Comparison of ENCODE assay signal across 20 cellular contexts in the genomic region with DNA sequence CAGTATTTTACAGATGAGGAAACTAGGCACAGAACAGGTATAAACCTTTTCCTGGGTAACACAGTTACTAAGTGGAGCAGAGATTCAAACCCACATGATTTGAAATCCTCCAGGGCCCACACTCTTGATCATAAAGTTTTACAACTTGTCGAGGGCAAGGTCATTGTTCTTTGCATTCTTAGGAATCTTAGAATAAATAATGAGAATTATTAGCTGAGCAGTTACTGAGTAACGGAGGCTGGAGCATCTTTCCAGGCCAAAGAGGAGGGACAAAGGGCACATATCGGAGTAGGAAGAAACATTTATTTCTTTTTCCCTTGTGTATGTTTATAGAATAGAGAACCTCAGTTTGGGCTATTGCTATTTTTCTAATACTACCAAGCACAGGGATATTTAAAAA. TPM values are rescaled to one million over a fixed set of nuclear protein-coding genes. Genes with fewer than 3 reads are reported as not detected.
DNase-seq lines count a peak whose midpoint lies in the region; TF ChIP-seq lines count a peak whose summit lies in the region.
"Had no signal": no experiment of that assay in that cellular context is flagged by ENCODE, and none has a peak within 500 bp of the region (broad histone marks: within the 10 kb centered on the region; RNA-seq: fewer than 3 reads in every experiment).

No MANE protein-coding gene starts in this region.

- in situ Hi-C loops in Caki2 (cut with HindIII; ENCODE audit: low pct_unique_long_range_greater_than_20kb, low sequenced_read_pairs), result no loop called here

- H3K4me3 Mint-ChIP-seq in nephron progenitor cell, result peak overlapping the region; percentile 26
- H3K4me3 Mint-ChIP-seq: activated T-helper 17 cell treated with anti-CD3 and anti-CD28 coated beads, Interleukin-2, amount 50 U/mL, for 72 hours; central memory CD8-positive, alpha-beta T cell; endodermal cell; IgD-negative memory B cell; memory B cell; stimulated activated naive CD8-positive, alpha-beta T cell treated with anti-CD3 and anti-CD28 coated beads, Interleukin-15, Interleukin-2, amounts not matched to agents 100 ng/mL and 50 ng/mL, for 24 hours had no signal

- no peak overlapping the region for H3K4me3 ChIP-seq in SJCRH30

- H3K27ac Mint-ChIP-seq in nephron progenitor cell, result no peak overlapping the region
- H3K27ac Mint-ChIP-seq: activated T-helper 17 cell treated with anti-CD3 and anti-CD28 coated beads, Interleukin-2, amount 50 U/mL, for 72 hours; endodermal cell; IgD-negative memory B cell; memory B cell; stimulated activated naive CD8-positive, alpha-beta T cell treated with anti-CD3 and anti-CD28 coated beads, Interleukin-15, Interleukin-2, amounts not matched to agents 100 ng/mL and 50 ng/mL, for 24 hours had no signal

- TF ChIP-seq CTCF in nephron progenitor cell (IDR thresholded peaks at IDR 0.05), result no peak

- peak overlapping the region; percentile 93 for H3K27ac ChIP-seq in SJCRH30

- H3K4me1 Mint-ChIP-seq in nephron progenitor cell, result peaks cover 48% of the 10 kb centered on the region
- H3K4me1 Mint-ChIP-seq: memory B cell had no signal

- H3K27me3 ChIP-seq in SJCRH30, result no peaks in the 10 kb centered on the region

- H3K36me3 ChIP-seq in SJCRH30, result no peaks in the 10 kb centered on the region

- TF ChIP-seq POLR2A in erythroblast (IDR thresholded peaks at IDR 0.05; ENCODE audit: low read length), result no peak

- H3K27me3 Mint-ChIP-seq in nephron progenitor cell (ENCODE audit: low read depth, poor library complexity), result peaks cover 5% of the 10 kb centered on the region
- H3K27me3 Mint-ChIP-seq: activated T-helper 17 cell treated with anti-CD3 and anti-CD28 coated beads, Interleukin-2, amount 50 U/mL, for 72 hours; central memory CD8-positive, alpha-beta T cell; IgD-negative memory B cell; memory B cell; stimulated activated naive CD8-positive, alpha-beta T cell treated with anti-CD3 and anti-CD28 coated beads, Interleukin-15, Interleukin-2, amounts not matched to agents 100 ng/mL and 50 ng/mL, for 24 hours had no signal

- H3K4me1 ChIP-seq in SJCRH30, result peaks cover 56% of the 10 kb centered on the region

- H3K36me3 Mint-ChIP-seq in nephron progenitor cell (ENCODE audit: low read depth), result peaks cover 57% of the 10 kb centered on the region

- DNase-seq in Caki2 (ENCODE audit: low read depth) (peak; percentile 57), SJCRH30 (no peak), fibroblast of gingiva (ENCODE audit: low read depth) (peak; percentile 30), nephron progenitor cell (no peak), erythroblast (lab: John Stamatoyannopoulos, UW) (no peak), DMS153 treated with DMSO at 0.1 percent for 48 hours (lab: John Stamatoyannopoulos, UW; ENCODE audit: unreplicated experiment) (no peak), SW480 (ENCODE audit: low spot score) (no peak), RKO (ENCODE audit: low spot score) (no peak)
- DNase-seq: activated CD4-positive, CD25-positive, alpha-beta regulatory T cell treated with anti-CD3 and anti-CD28 coated beads, Interleukin-2, amount 50 U/mL, for 72 hours; endodermal cell; NCI-H187 treated with DMSO at 0.1 percent for 48 hours; NCI-H510A; SIG-M5; stimulated activated CD4-positive, alpha-beta T cell treated with anti-CD3 and anti-CD28 coated beads, Interleukin-15, amount 100 ng/mL, for 24 hours; T-helper 9 cell had no signal

- H3K9me3 ChIP-seq in SJCRH30 (replicated peaks), result no peaks in the 10 kb centered on the region

- H3K9me3 Mint-ChIP-seq in nephron progenitor cell, result peaks cover 23% of the 10 kb centered on the region
- H3K9me3 Mint-ChIP-seq: activated T-helper 17 cell treated with anti-CD3 and anti-CD28 coated beads, Interleukin-2, amount 50 U/mL, for 72 hours; central memory CD8-positive, alpha-beta T cell; endodermal cell; IgD-negative memory B cell; memory B cell; stimulated activated naive CD8-positive, alpha-beta T cell treated with anti-CD3 and anti-CD28 coated beads, Interleukin-15, Interleukin-2, amounts not matched to agents 100 ng/mL and 50 ng/mL, for 24 hours had no signal

RNA-seq across cellular contexts. Expression of a gene that starts 27.1 kb away (rescaled TPM):
- total RNA-seq in Caki2 (2014; rRNA removed; shearing (Covaris generic); ENCODE audit: low replicate concordance), result 9.1 and 12.0 TPM in 2 replicates
- total RNA-seq in SJCRH30 (2014; rRNA removed; shearing (Covaris generic)), result 99.3 and 103 TPM in 2 replicates

Comparison
In these comparisons a context has a peak if more than half of its experiments do, and no peak if none do; other contexts are left out.
1. DNase-seq: peak in Caki2 (single experiment) and fibroblast of gingiva (single experiment); none in SJCRH30 (0 of 2), nephron progenitor cell (single experiment), erythroblast (0 of 2), DMS153 treated with DMSO at 0.1 percent for 48 hours (single experiment), SW480 (single experiment) and RKO (single experiment).